14 cellular contexts compared by ENCODE assay signal in genomic region chr12:77553976-77554619, GRCh38.
A peak's percentile ranks its signal among the peaks of the same experiment; 100 is the strongest.
DNase-seq lines count a peak whose midpoint lies in the region; ATAC-seq, FAIRE-seq and TF ChIP-seq lines count a peak whose summit lies in the region.
"Had no signal": no experiment of that assay in that cellular context is flagged by ENCODE, and none has a peak within 500 bp of the region (broad histone marks: within the 10 kb centered on the region; RNA-seq: fewer than 3 reads in every experiment).

No MANE protein-coding gene starts in this region.

- H3K27me3 ChIP-seq in left lung, result no peaks in the 10 kb centered on the region
- H3K27me3 ChIP-seq: right lobe of liver had no signal

- H3K27ac ChIP-seq in left lung, result no peak overlapping the region
- H3K27ac ChIP-seq: HL-60, right lobe of liver had no signal

- peak; percentile 0 for DNase-seq in GM12891 (ENCODE audit: insufficient read length, low spot score)
- DNase-seq in foreskin fibroblast, result no peak
- DNase-seq in left lung, result no peak
- no peak for DNase-seq in NAMALWA (ENCODE audit: low spot score)
- DNase-seq in stimulated activated naive CD4-positive, alpha-beta T cell (lab: John Stamatoyannopoulos, UW), result no peak
- DNase-seq: NCI-H1092 treated with DMSO at 0.1 percent for 48 hours, NCI-H524 treated with DMSO at 0.1 percent for 48 hours, right lobe of liver had no signal

- no peak for TF ChIP-seq POLR2A in GM12891 (IDR thresholded peaks at IDR 0.05; ENCODE audit: low read depth, low read length)

- no peaks in the 10 kb centered on the region for H3K4me1 ChIP-seq in left lung
- H3K4me1 ChIP-seq: right lobe of liver had no signal

- intact Hi-C loops in left lung (cut with DNase I), result no loop called here

- peak; percentile 63 for FAIRE-seq in GM12891 (lab: Jason Lieb, UNC)

- no peaks in the 10 kb centered on the region for H3K9me3 ChIP-seq in left lung
- H3K9me3 ChIP-seq: right lobe of liver had no signal

- TF ChIP-seq CTCF in foreskin fibroblast (IDR thresholded peaks at IDR 0.05; ENCODE audit: low read depth, low read length) (no peak), left lung (IDR thresholded peaks at IDR 0.05) (no peak)

- no peak overlapping the region for H3K4me3 ChIP-seq in foreskin fibroblast (ENCODE audit: low read depth in 1 of 2, low read length in 2 of 2)
- no peak overlapping the region for H3K4me3 ChIP-seq in left lung
- H3K4me3 ChIP-seq: right lobe of liver had no signal

- no peaks in the 10 kb centered on the region for H3K36me3 ChIP-seq in left lung
- H3K36me3 ChIP-seq: right lobe of liver had no signal

- ATAC-seq in GM19328 (IDR thresholded peaks at IDR 0.05; ENCODE audit: unreplicated experiment), result peak; percentile 97
- ATAC-seq in HG02623 (IDR thresholded peaks at IDR 0.05; ENCODE audit: unreplicated experiment), result peak; percentile 100
- peak; percentile 99 for ATAC-seq in HG03342 (IDR thresholded peaks at IDR 0.05; ENCODE audit: unreplicated experiment)
- ATAC-seq in left lung, result no peak
- ATAC-seq: activated T-helper 17 cell treated with anti-CD3 and anti-CD28 coated beads, Interleukin-2, amount 50 U/mL, for 72 hours; esophagus mucosa; right lobe of liver had no signal

TF ChIP-seq in GM12891, 5 proteins besides CTCF, POLR2A, EP300 and RAD21:
- TF ChIP-seq POLR2AphosphoS5 (IDR thresholded peaks at IDR 0.05; ENCODE audit: low read depth, low read length), result no peak
- no peak for TF ChIP-seq TAF1 (IDR thresholded peaks at IDR 0.05; ENCODE audit: low read depth, low read length)
- TF ChIP-seq POU2F2 (IDR thresholded peaks at IDR 0.05; ENCODE audit: low read depth, low read length), result no peak
- no peak for TF ChIP-seq SPI1 (IDR thresholded peaks at IDR 0.05; ENCODE audit: low read depth, low read length)
- no peak for TF ChIP-seq PAX5 (IDR thresholded peaks at IDR 0.05; ENCODE audit: insufficient read depth, low read length, severe bottlenecking)
